In genomic region chr10:3781458-3782098, GRCh38 we compare ENCODE assay signal across 8 cellular contexts. TPM values are rescaled to one million over a fixed set of nuclear protein-coding genes. Genes with fewer than 3 reads are reported as not detected.
A peak's percentile ranks its signal among the peaks of the same experiment; 100 is the strongest.
DNase-seq lines count a peak whose midpoint lies in the region; ATAC-seq and TF ChIP-seq lines count a peak whose summit lies in the region.

No MANE protein-coding gene starts in this region.

- H3K36me3 ChIP-seq in colonic mucosa (peaks cover 19% of the 10 kb centered on the region), aorta (ENCODE audit: control insufficient read depth in 1 of 2, insufficient read depth in 2 of 2, low read length in 1 of 2) (peaks cover 0 to 17% of the 10 kb centered on the region in 2 donors)

- DNase-seq in NOMO-1 (lab: John Stamatoyannopoulos, UW; ENCODE audit: unreplicated experiment in 2 of 2) (peak; percentile 10 to 48), NOMO-1 treated with dmso at 0.1 percent for 144 hours (lab: John Stamatoyannopoulos, UW; ENCODE audit: unreplicated experiment) (no peak), T-helper 17 cell (peak; percentile 40 to 44 (median 43)), colonic mucosa (peak; percentile 36), mesothelial cell of epicardium (ENCODE audit: low spot score in 2 of 2, unreplicated experiment in 2 of 2) (no peak), aorta (peak; percentile 81 to 85), NCI-H2107 treated with DMSO at 0.1 percent for 48 hours (lab: John Stamatoyannopoulos, UW; ENCODE audit: unreplicated experiment) (no peak)

- H3K27ac Mint-ChIP-seq in T-helper 17 cell (peak overlapping the region; percentile 100), mesothelial cell of epicardium (peak overlapping the region; percentile 99)

- peak overlapping the region; percentile 94 for H3K4me3 Mint-ChIP-seq in T-helper 17 cell
- peak overlapping the region; percentile 86 for H3K4me3 Mint-ChIP-seq in mesothelial cell of epicardium

- H3K4me3 ChIP-seq in colonic mucosa (peak overlapping the region; percentile 89), aorta (ENCODE audit: low read length in 2 of 2) (peak overlapping the region; percentile 80 to 100)

- no peaks in the 10 kb centered on the region for H3K9me3 ChIP-seq in T-helper 17 cell (ENCODE audit: control insufficient read depth, low read length, poor library complexity, severe bottlenecking)
- H3K9me3 ChIP-seq in colonic mucosa, result no peaks in the 10 kb centered on the region
- H3K9me3 ChIP-seq in aorta (ENCODE audit: control insufficient read depth, low read length), result no peaks in the 10 kb centered on the region

- ATAC-seq in T-helper 17 cell, result no peak
- no peak for ATAC-seq in aorta (ENCODE audit: low FRiP score)
- no peak for ATAC-seq in HG03378 (IDR thresholded peaks at IDR 0.05; ENCODE audit: unreplicated experiment)

- H3K27ac ChIP-seq in colonic mucosa, result peak overlapping the region; percentile 100
- H3K27ac ChIP-seq in aorta (ENCODE audit: low read depth in 1 of 2, low read length in 2 of 2), result peak overlapping the region; percentile 85 to 92

- H3K27me3 Mint-ChIP-seq in T-helper 17 cell (peaks cover 4% of the 10 kb centered on the region), mesothelial cell of epicardium (ENCODE audit: low read depth) (no peaks in the 10 kb centered on the region)

- H3K4me1 Mint-ChIP-seq in T-helper 17 cell (peaks cover 68% of the 10 kb centered on the region), mesothelial cell of epicardium (peaks cover 62% of the 10 kb centered on the region)

- intact Hi-C loops in colonic mucosa (cut with DNase I) (loop anchor here (10.0 kb wide), 1 partner anchor 283 kb away; no protein-coding TSS in a partner anchor), aorta (cut with DNase I) (loop anchor here (2.0 to 10.0 kb wide), 8 partner anchors 156 to 986 kb away; no protein-coding TSS in a partner anchor)

- H3K4me1 ChIP-seq in colonic mucosa (peaks cover 14% of the 10 kb centered on the region), aorta (ENCODE audit: control insufficient read depth in 1 of 2, insufficient read depth in 2 of 2, low read length in 2 of 2) (peaks cover 0 to 4% of the 10 kb centered on the region in 2 donors)

- TF ChIP-seq CTCF in colonic mucosa (IDR thresholded peaks at IDR 0.05) (no peak), mesothelial cell of epicardium (IDR thresholded peaks at IDR 0.05; ENCODE audit: unreplicated experiment) (no peak)

- 1 to 6% methylated on average over 30 of the region's 30 CpGs for WGBS in aorta, 2 donors

- H3K9me3 Mint-ChIP-seq in mesothelial cell of epicardium, result no peaks in the 10 kb centered on the region

- peak overlapping the region; percentile 100 for H3K9ac ChIP-seq in colonic mucosa (ENCODE audit: low read depth in 2 of 2, low read length in 2 of 2)

- H3K27me3 ChIP-seq in colonic mucosa (no peaks in the 10 kb centered on the region), aorta (ENCODE audit: control insufficient read depth in 1 of 2, insufficient read depth in 2 of 2, low read length in 1 of 2) (no peaks in the 10 kb centered on the region)

- peaks cover 34% of the 10 kb centered on the region for H3K36me3 Mint-ChIP-seq in T-helper 17 cell (ENCODE audit: low read depth)
- peaks cover 42% of the 10 kb centered on the region for H3K36me3 Mint-ChIP-seq in mesothelial cell of epicardium

RNA-seq across cellular contexts. Expression of gene KLF6, which starts 3.4 kb away (rescaled TPM):
- 1,000 to 10,000 TPM; 1,918 to 2,317 TPM for total RNA-seq in T-helper 17 cell
- total RNA-seq in colonic mucosa, result 100 to 1,000 TPM; 106 to 299 TPM
- total RNA-seq in mesothelial cell of epicardium, result 99.1 to 117 TPM (median 106 TPM) in 3 replicates
- total RNA-seq in aorta, result 100 to 1,000 TPM; 171 to 384 TPM
- polyA plus RNA-seq in aorta, result 100 to 1,000 TPM in 1 of 2 donors, 10 to 100 TPM in 1; 44.2 to 160 TPM

Comparison
In these comparisons a context has a peak if more than half of its experiments do, and no peak if none do; other contexts are left out.
1. DNase-seq: peak in NOMO-1 (2 of 2), T-helper 17 cell (3 of 3), colonic mucosa (single experiment) and aorta (2 of 2); none in NOMO-1 treated with dmso at 0.1 percent for 144 hours (single experiment), mesothelial cell of epicardium (0 of 2) and NCI-H2107 treated with DMSO at 0.1 percent for 48 hours (single experiment).
2. RNA of gene KLF6, which starts 3.4 kb away (total RNA-seq): 1,918 to 2,317 TPM in T-helper 17 cell; 171 to 384 TPM in aorta, 106 to 299 TPM in colonic mucosa and 99.1 to 117 TPM in mesothelial cell of epicardium; every median in the first group is over 4 times any median in the second.